ENCODE assay signal across 28 cellular contexts in genomic region chr5:138502121-138502520, GRCh38. TPM values are rescaled to one million over a fixed set of nuclear protein-coding genes. Genes with fewer than 3 reads are reported as not detected.
DNase-seq lines count a peak whose midpoint lies in the region; ATAC-seq, FAIRE-seq and TF ChIP-seq lines count a peak whose summit lies in the region.
"Had no signal": no experiment of that assay in that cellular context is flagged by ENCODE, and none has a peak within 500 bp of the region (broad histone marks: within the 10 kb centered on the region; RNA-seq: fewer than 3 reads in every experiment).

No MANE protein-coding gene starts in this region.

- H3K27ac Mint-ChIP-seq in stimulated activated effector memory CD8-positive, alpha-beta T cell treated with anti-CD3 and anti-CD28 coated beads, Interleukin-12 subunit alpha, Interleukin-12 subunit beta, amount 100 ng/mL, for 72 hours, result peak overlapping the region; percentile 53
- no peak overlapping the region for H3K27ac Mint-ChIP-seq in activated T-helper 2 cell treated with anti-CD3 and anti-CD28 coated beads, Interferon-gamma antibody, Interleukin-2, Interleukin-4, amounts not matched to agents 10 μg/mL and 5 μg/mL and 100 μg/mL, durations not matched to agents 14 hours and 24 hours and 36 hours
- H3K27ac Mint-ChIP-seq: activated B cell treated with CpG ODN at 0.5 μM for 24 hours; activated CD8-positive, alpha-beta memory T cell treated with anti-CD3 and anti-CD28 coated beads, Interleukin-2, amount 10 ng/mL, durations not matched to agents 7 days and 5 days; endodermal cell; progenitor cell of endocrine pancreas had no signal

- in situ Hi-C loops in GM23248 (cut with MboI), result no loop called here

- no peaks in the 10 kb centered on the region for H3K27me3 Mint-ChIP-seq in activated T-helper 2 cell treated with anti-CD3 and anti-CD28 coated beads, Interferon-gamma antibody, Interleukin-2, Interleukin-4, amounts not matched to agents 10 μg/mL and 5 μg/mL and 100 μg/mL, durations not matched to agents 14 hours and 24 hours and 36 hours (ENCODE audit: low read depth)
- H3K27me3 Mint-ChIP-seq: activated B cell treated with CpG ODN at 0.5 μM for 24 hours; activated CD8-positive, alpha-beta memory T cell treated with anti-CD3 and anti-CD28 coated beads, Interleukin-2, amount 10 ng/mL, durations not matched to agents 7 days and 5 days; IgD-negative memory B cell; progenitor cell of endocrine pancreas had no signal

- ATAC-seq in gastroesophageal sphincter (peak; percentile 30), mucosa of descending colon (no peak)
- ATAC-seq in stimulated activated effector memory CD8-positive, alpha-beta T cell treated with anti-CD3 and anti-CD28 coated beads, Interleukin-12 subunit alpha, Interleukin-12 subunit beta, amount 100 ng/mL, for 72 hours, result no peak
- ATAC-seq: heart right ventricle had no signal

- H2AFZ ChIP-seq in GM23248, result no peak overlapping the region

- intact Hi-C loops in activated T-helper 2 cell treated with anti-CD3 and anti-CD28 coated beads, Interferon-gamma antibody, Interleukin-2, Interleukin-4, amounts not matched to agents 10 μg/mL and 5 μg/mL and 100 μg/mL, durations not matched to agents 14 hours and 24 hours and 36 hours (cut with micrococcal nuclease), result no loop called here
- intact Hi-C loops in mucosa of descending colon (cut with DNase I, micrococcal nuclease), result loop anchor here (5.0 to 10.0 kb wide), 2 partner anchors 47 to 50 kb away; no protein-coding TSS in a partner anchor

- no peak overlapping the region for H3K4me3 Mint-ChIP-seq in stimulated activated effector memory CD8-positive, alpha-beta T cell treated with anti-CD3 and anti-CD28 coated beads, Interleukin-12 subunit alpha, Interleukin-12 subunit beta, amount 100 ng/mL, for 72 hours
- H3K4me3 Mint-ChIP-seq in activated T-helper 2 cell treated with anti-CD3 and anti-CD28 coated beads, Interferon-gamma antibody, Interleukin-2, Interleukin-4, amounts not matched to agents 10 μg/mL and 5 μg/mL and 100 μg/mL, durations not matched to agents 14 hours and 24 hours and 36 hours (ENCODE audit: low read depth), result no peak overlapping the region
- H3K4me3 Mint-ChIP-seq: activated B cell treated with CpG ODN at 0.5 μM for 24 hours; activated CD8-positive, alpha-beta memory T cell treated with anti-CD3 and anti-CD28 coated beads, Interleukin-2, amount 10 ng/mL, durations not matched to agents 7 days and 5 days; endodermal cell; H9 had no signal

- 57 to 69% methylated on average over 4 of the region's 4 CpGs for WGBS in GM23248 (ENCODE audit: low coverage in 1 of 2, low lambda C conversion rate in 2 of 2, missing lambda C conversion rate in 2 of 2), 2 experiments
- 21 to 47% methylated on average over 2 to 4 of the region's 4 CpGs for WGBS in gastroesophageal sphincter (ENCODE audit: low coverage in 1 of 2), 2 donors

- H3K4me1 ChIP-seq in GM23248 (ENCODE audit: insufficient read depth) (peaks cover 27% of the 10 kb centered on the region), gastroesophageal sphincter (peaks cover 3 to 45% (median 10%) of the 10 kb centered on the region in 3 donors), mucosa of descending colon (ENCODE audit: low read depth) (no peaks in the 10 kb centered on the region)
- H3K4me1 ChIP-seq: colonic mucosa had no signal

- FAIRE-seq in bronchial epithelial cell (lab: Jason Lieb, UNC), result peak; percentile 18

- DNase-seq in GM23248 (peak; percentile 74), bronchial epithelial cell (ENCODE audit: low read depth) (peak; percentile 73), dermis blood vessel endothelial cell (no peak), GM10266 (ENCODE audit: extremely low spot score) (no peak), mucosa of descending colon (no peak)
- no peak for DNase-seq in stimulated activated effector memory CD8-positive, alpha-beta T cell treated with anti-CD3 and anti-CD28 coated beads, Interleukin-12 subunit alpha, Interleukin-12 subunit beta, amount 100 ng/mL, for 72 hours (ENCODE audit: low spot score in 2 of 2)
- DNase-seq in activated T-helper 2 cell treated with anti-CD3 and anti-CD28 coated beads, Interferon-gamma antibody, Interleukin-2, Interleukin-4, amounts not matched to agents 10 μg/mL and 5 μg/mL and 100 μg/mL, durations not matched to agents 14 hours and 24 hours and 36 hours (ENCODE audit: low spot score), result no peak
- DNase-seq: activated B cell treated with CpG ODN at 0.5 μM for 24 hours; activated CD8-positive, alpha-beta memory T cell treated with anti-CD3 and anti-CD28 coated beads, Interleukin-2, amount 10 ng/mL, durations not matched to agents 7 days and 5 days; activated naive CD4-positive, alpha-beta T cell treated with anti-CD3 and anti-CD28 coated beads, Interleukin-2, amount 50 U/mL, for 16 hours; colonic mucosa; endodermal cell; H9; heart right ventricle; kidney glomerular epithelial cell; NCI-H1105; NCI-H2029; NCI-H526; SHP77; sigmoid colon; stimulated activated CD4-positive, alpha-beta T cell treated with anti-CD3 and anti-CD28 coated beads, Interleukin-4, amount 100 ng/mL, for 4 hours; stimulated activated naive CD4-positive, alpha-beta T cell; T1000 had no signal

- no peak for TF ChIP-seq EP300 in gastroesophageal sphincter (IDR thresholded peaks at IDR 0.05)

- H4K20me1 ChIP-seq in GM23248 (ENCODE audit: insufficient read depth), result no peaks in the 10 kb centered on the region

- peaks cover 25% of the 10 kb centered on the region for H3K36me3 Mint-ChIP-seq in stimulated activated effector memory CD8-positive, alpha-beta T cell treated with anti-CD3 and anti-CD28 coated beads, Interleukin-12 subunit alpha, Interleukin-12 subunit beta, amount 100 ng/mL, for 72 hours
- H3K36me3 Mint-ChIP-seq in activated T-helper 2 cell treated with anti-CD3 and anti-CD28 coated beads, Interferon-gamma antibody, Interleukin-2, Interleukin-4, amounts not matched to agents 10 μg/mL and 5 μg/mL and 100 μg/mL, durations not matched to agents 14 hours and 24 hours and 36 hours (ENCODE audit: low read depth), result peaks cover 6% of the 10 kb centered on the region
- H3K36me3 Mint-ChIP-seq: activated CD8-positive, alpha-beta memory T cell treated with anti-CD3 and anti-CD28 coated beads, Interleukin-2, amount 10 ng/mL, durations not matched to agents 7 days and 5 days had no signal

- H3K4me1 Mint-ChIP-seq in stimulated activated effector memory CD8-positive, alpha-beta T cell treated with anti-CD3 and anti-CD28 coated beads, Interleukin-12 subunit alpha, Interleukin-12 subunit beta, amount 100 ng/mL, for 72 hours, result no peaks in the 10 kb centered on the region
- H3K4me1 Mint-ChIP-seq in activated T-helper 2 cell treated with anti-CD3 and anti-CD28 coated beads, Interferon-gamma antibody, Interleukin-2, Interleukin-4, amounts not matched to agents 10 μg/mL and 5 μg/mL and 100 μg/mL, durations not matched to agents 14 hours and 24 hours and 36 hours (ENCODE audit: low read depth), result peaks cover 3% of the 10 kb centered on the region
- H3K4me1 Mint-ChIP-seq: activated B cell treated with CpG ODN at 0.5 μM for 24 hours; activated CD8-positive, alpha-beta memory T cell treated with anti-CD3 and anti-CD28 coated beads, Interleukin-2, amount 10 ng/mL, durations not matched to agents 7 days and 5 days; endodermal cell; IgD-negative memory B cell had no signal

- no peak overlapping the region for H3K4me2 ChIP-seq in GM23248 (ENCODE audit: unreplicated experiment)

- H3K36me3 ChIP-seq in GM23248 (ENCODE audit: low read depth), result peaks cover 12% of the 10 kb centered on the region; the same call in 1 of the 2 replicates
- H3K36me3 ChIP-seq in bronchial epithelial cell (ENCODE audit: control insufficient read depth, insufficient read depth, low read length), result no peaks in the 10 kb centered on the region
- peaks cover 0 to 15% of the 10 kb centered on the region in 2 donors for H3K36me3 ChIP-seq in gastroesophageal sphincter
- H3K36me3 ChIP-seq in mucosa of descending colon (ENCODE audit: low read depth), result no peaks in the 10 kb centered on the region
- H3K36me3 ChIP-seq: colonic mucosa had no signal

- H3K9me3 ChIP-seq in GM23248 (ENCODE audit: low read depth) (no peaks in the 10 kb centered on the region), gastroesophageal sphincter (no peaks in the 10 kb centered on the region), mucosa of descending colon (no peaks in the 10 kb centered on the region)
- H3K9me3 ChIP-seq: colonic mucosa, heart right ventricle, sigmoid colon, thoracic aorta had no signal

- no peak overlapping the region for H3K4me3 ChIP-seq in GM23248
- H3K4me3 ChIP-seq in bronchial epithelial cell (ENCODE audit: low read depth, low read length), result no peak overlapping the region
- H3K4me3 ChIP-seq in gastroesophageal sphincter, result no peak overlapping the region
- no peak overlapping the region for H3K4me3 ChIP-seq in mucosa of descending colon
- H3K4me3 ChIP-seq: colonic mucosa, heart right ventricle, lung, sigmoid colon, thoracic aorta had no signal

- TF ChIP-seq POLR2A in gastroesophageal sphincter (IDR thresholded peaks at IDR 0.05), result no peak

- no peaks in the 10 kb centered on the region for H3K27me3 ChIP-seq in GM23248 (replicated peaks; ENCODE audit: insufficient read depth)
- no peaks in the 10 kb centered on the region for H3K27me3 ChIP-seq in bronchial epithelial cell (ENCODE audit: control insufficient read depth, insufficient read depth, low read length)
- no peaks in the 10 kb centered on the region for H3K27me3 ChIP-seq in gastroesophageal sphincter
- H3K27me3 ChIP-seq: colonic mucosa, heart right ventricle, sigmoid colon had no signal

- TF ChIP-seq CTCF in bronchial epithelial cell (IDR thresholded peaks at IDR 0.05; ENCODE audit: insufficient read depth, low read length, severe bottlenecking) (no peak), gastroesophageal sphincter (IDR thresholded peaks at IDR 0.05) (no peak), GM10266 (IDR thresholded peaks at IDR 0.05; ENCODE audit: control insufficient read depth, insufficient read depth, low read depth, missing control alignments) (no peak), mucosa of descending colon (IDR thresholded peaks at IDR 0.05) (no peak)

- peaks cover 12% of the 10 kb centered on the region for H3K79me2 ChIP-seq in GM23248 (ENCODE audit: insufficient read depth)

- peaks cover 29% of the 10 kb centered on the region for H3F3A ChIP-seq in GM23248 (ENCODE audit: insufficient read depth)

- no peaks in the 10 kb centered on the region for H3K9me2 ChIP-seq in GM23248 (ENCODE audit: insufficient read depth)

- H3K9ac ChIP-seq in GM23248, result no peak overlapping the region

- H3K9me3 Mint-ChIP-seq in stimulated activated effector memory CD8-positive, alpha-beta T cell treated with anti-CD3 and anti-CD28 coated beads, Interleukin-12 subunit alpha, Interleukin-12 subunit beta, amount 100 ng/mL, for 72 hours, result no peaks in the 10 kb centered on the region
- H3K9me3 Mint-ChIP-seq in activated T-helper 2 cell treated with anti-CD3 and anti-CD28 coated beads, Interferon-gamma antibody, Interleukin-2, Interleukin-4, amounts not matched to agents 10 μg/mL and 5 μg/mL and 100 μg/mL, durations not matched to agents 14 hours and 24 hours and 36 hours, result no peaks in the 10 kb centered on the region
- H3K9me3 Mint-ChIP-seq: activated B cell treated with CpG ODN at 0.5 μM for 24 hours, endodermal cell, H9, IgD-negative memory B cell had no signal

- H3K27ac ChIP-seq in GM23248, result no peak overlapping the region
- H3K27ac ChIP-seq in gastroesophageal sphincter, result peak overlapping the region in 3 of 4 donors; percentile 30 to 65 (median 54)
- H3K27ac ChIP-seq: colonic mucosa, heart right ventricle, thoracic aorta had no signal

RNA-seq across cellular contexts. Expression of gene EGR1, which starts 36.8 kb away (rescaled TPM):
- 14.3 and 19.0 TPM in 2 replicates for total RNA-seq in GM23248 (2014; rRNA removed; shearing (Covaris generic))
- 161 and 170 TPM in 2 replicates for polyA plus RNA-seq in GM23248 (2016; fragmentation: Nextera tagmentation; extraction: Ambion mirVana)
- total RNA-seq in bronchial epithelial cell (6.1 and 9.0 TPM in 2 replicates), gastroesophageal sphincter (10 to 100 TPM; 12.0 to 37.3 (median 15.6) TPM), dermis blood vessel endothelial cell (0.93 and 4.8 TPM in 2 replicates), mucosa of descending colon (10 to 100 TPM; 16.8 to 90.0 (median 23.5) TPM)
- 41.9 and 43.0 TPM in 2 replicates for total RNA-seq in activated T-helper 2 cell treated with anti-CD3 and anti-CD28 coated beads, Interferon-gamma antibody, Interleukin-2, Interleukin-4, amounts not matched to agents 10 μg/mL and 5 μg/mL and 100 μg/mL, durations not matched to agents 14 hours and 24 hours and 36 hours

RNA-seq across cellular contexts. Expression of gene ETF1, which starts 40.9 kb away (rescaled TPM):
- total RNA-seq in GM23248 (2014; rRNA removed; shearing (Covaris generic)), result 124 and 136 TPM in 2 replicates
- 74.1 and 76.0 TPM in 2 replicates for polyA plus RNA-seq in GM23248 (2016; fragmentation: Nextera tagmentation; extraction: Ambion mirVana)
- total RNA-seq in bronchial epithelial cell (173 and 183 TPM in 2 replicates), gastroesophageal sphincter (100 to 1,000 TPM; 108 to 163 (median 127) TPM), dermis blood vessel endothelial cell (102 and 129 TPM in 2 replicates), mucosa of descending colon (100 to 1,000 TPM in 1 of 3 donors, 10 to 100 TPM in 2; 66.5 to 114 (median 85.7) TPM)
- total RNA-seq in activated T-helper 2 cell treated with anti-CD3 and anti-CD28 coated beads, Interferon-gamma antibody, Interleukin-2, Interleukin-4, amounts not matched to agents 10 μg/mL and 5 μg/mL and 100 μg/mL, durations not matched to agents 14 hours and 24 hours and 36 hours, result 169 and 170 TPM in 2 replicates

Comparison
In these comparisons a context has a peak if more than half of its experiments do, and no peak if none do; other contexts are left out.
1. DNase-seq: peak in GM23248 (single experiment) and bronchial epithelial cell (single experiment); none in stimulated activated effector memory CD8-positive, alpha-beta T cell treated with anti-CD3 and anti-CD28 coated beads, Interleukin-12 subunit alpha, Interleukin-12 subunit beta, amount 100 ng/mL, for 72 hours (0 of 2), dermis blood vessel endothelial cell (single experiment), GM10266 (single experiment), activated T-helper 2 cell treated with anti-CD3 and anti-CD28 coated beads, Interferon-gamma antibody, Interleukin-2, Interleukin-4, amounts not matched to agents 10 μg/mL and 5 μg/mL and 100 μg/mL, durations not matched to agents 14 hours and 24 hours and 36 hours (single experiment) and mucosa of descending colon (0 of 3).